ENCODE assay signal across 8 cellular contexts in the genomic region with DNA sequence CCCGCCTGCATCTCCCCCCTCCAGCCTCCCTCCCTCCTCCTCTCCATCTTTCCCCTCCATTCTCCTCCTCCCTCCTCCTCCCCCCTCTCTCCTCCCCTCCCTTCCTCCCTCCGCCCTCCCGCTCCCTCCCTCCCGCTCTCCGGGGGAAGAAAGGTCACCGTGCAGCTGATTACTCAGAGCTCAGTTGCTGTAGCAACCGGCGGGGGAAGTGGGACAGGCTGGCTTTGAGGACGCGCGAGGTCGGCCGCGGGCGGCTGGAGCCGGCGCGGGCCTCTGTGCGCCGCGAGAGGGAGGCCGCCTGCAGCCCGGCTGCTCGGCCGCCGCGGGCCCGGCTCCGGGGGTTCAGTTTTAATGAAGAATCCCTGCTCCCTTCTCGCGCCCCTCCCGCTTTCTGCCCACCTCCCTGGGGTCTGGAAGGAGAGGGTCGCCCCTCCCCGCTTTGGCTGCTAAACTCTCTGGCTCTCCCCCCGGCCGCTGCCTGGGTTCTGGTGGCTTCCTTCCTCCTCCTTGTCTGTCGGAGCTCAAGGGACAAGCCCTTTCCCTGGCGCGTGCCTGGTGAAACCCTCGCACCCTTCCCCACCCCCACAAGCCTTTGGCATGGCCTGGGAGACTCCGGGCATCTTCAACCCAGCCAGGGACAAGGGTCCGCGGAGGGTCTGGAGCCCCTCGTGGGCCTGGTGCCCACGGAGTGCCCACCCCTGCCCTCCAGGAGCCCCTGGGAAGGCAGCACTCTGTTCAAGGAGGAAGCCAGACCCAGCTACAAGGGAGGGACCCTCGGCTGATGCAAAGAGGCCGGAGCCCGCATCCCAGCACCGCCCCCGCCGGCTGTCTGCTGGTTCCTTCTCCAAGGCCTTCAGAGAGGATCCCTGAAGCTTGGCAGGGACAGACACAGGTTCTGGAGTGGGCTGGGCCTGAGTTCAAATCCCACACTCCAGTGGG.
DNase-seq lines count a peak whose midpoint lies in the region; ATAC-seq and TF ChIP-seq lines count a peak whose summit lies in the region.

No MANE protein-coding gene starts in this region.

- CTCF ChIA-PET in CD8-positive, alpha-beta memory T cell (lab: Charles Lee), result interaction anchor here (0.9 to 2.7 kb wide), 13 partner anchors 22 to 318 kb away, joined by 3 to 11 read pairs (median 6); no protein-coding TSS in a partner anchor

- no peaks in the 10 kb centered on the region for H3K27me3 Mint-ChIP-seq in CD8-positive, alpha-beta memory T cell
- no peaks in the 10 kb centered on the region for H3K27me3 Mint-ChIP-seq in natural killer cell treated with Interleukin-12 subunit alpha and Interleukin-12 subunit beta and Interleukin-15 and Interleukin-18, amount 100 ng/mL, for 72 hours
- H3K27me3 Mint-ChIP-seq in stimulated activated naive B cell treated with anti-CD40 and anti-IgM and Interleukin-4, amounts not matched to agents 10 μg/mL and 1 μg/mL and 100 μg/mL, for 72 hours, result peaks cover 6 to 7% of the 10 kb centered on the region in 2 donors

- peak overlapping the region; percentile 64 for H3K4me3 ChIP-seq in CD8-positive, alpha-beta memory T cell (ENCODE audit: low read length)
- H3K4me3 ChIP-seq in RWPE2 (ENCODE audit: severe bottlenecking) (peak overlapping the region; percentile 32), fibroblast of the aortic adventitia (ENCODE audit: low read depth, low read length) (peak overlapping the region; percentile 60)

- H3K27me3 ChIP-seq in CD8-positive, alpha-beta memory T cell (ENCODE audit: insufficient read depth, low read length, poor library complexity, severe bottlenecking), result no peaks in the 10 kb centered on the region
- no peaks in the 10 kb centered on the region for H3K27me3 ChIP-seq in RWPE2 (ENCODE audit: insufficient read depth, poor library complexity, severe bottlenecking)

- TF ChIP-seq CTCF in RWPE2 (IDR thresholded peaks at IDR 0.05; ENCODE audit: poor library complexity, severe bottlenecking) (no peak), fibroblast of the aortic adventitia (IDR thresholded peaks at IDR 0.05; ENCODE audit: insufficient read depth, low read length) (peak; percentile 17)

- no peaks in the 10 kb centered on the region for H3K36me3 Mint-ChIP-seq in CD8-positive, alpha-beta memory T cell
- H3K36me3 Mint-ChIP-seq in natural killer cell treated with Interleukin-12 subunit alpha and Interleukin-12 subunit beta and Interleukin-15 and Interleukin-18, amount 100 ng/mL, for 72 hours, result no peaks in the 10 kb centered on the region
- no peaks in the 10 kb centered on the region for H3K36me3 Mint-ChIP-seq in stimulated activated naive B cell treated with anti-CD40 and anti-IgM and Interleukin-4, amounts not matched to agents 10 μg/mL and 1 μg/mL and 100 μg/mL, for 72 hours

- no peaks in the 10 kb centered on the region for H3K9me3 Mint-ChIP-seq in CD8-positive, alpha-beta memory T cell
- H3K9me3 Mint-ChIP-seq in natural killer cell treated with Interleukin-12 subunit alpha and Interleukin-12 subunit beta and Interleukin-15 and Interleukin-18, amount 100 ng/mL, for 72 hours, result no peaks in the 10 kb centered on the region
- peaks cover 4 to 12% of the 10 kb centered on the region in 2 donors for H3K9me3 Mint-ChIP-seq in stimulated activated naive B cell treated with anti-CD40 and anti-IgM and Interleukin-4, amounts not matched to agents 10 μg/mL and 1 μg/mL and 100 μg/mL, for 72 hours

- DNase-seq in CD8-positive, alpha-beta memory T cell, result peak; percentile 66 to 95 (median 83)
- DNase-seq in LHCN-M2 (ENCODE audit: low read depth) (peak; percentile 98), RWPE2 (ENCODE audit: low spot score) (peak; percentile 86), fibroblast of the aortic adventitia (ENCODE audit: low read depth) (peak; percentile 98)
- DNase-seq in activated effector memory CD4-positive, alpha-beta T cell treated with anti-CD3 and anti-CD28 coated beads, Interleukin-2, amount 50 U/mL, for 16 hours, result peak; percentile 94
- DNase-seq in natural killer cell treated with Interleukin-12 subunit alpha and Interleukin-12 subunit beta and Interleukin-15 and Interleukin-18, amount 100 ng/mL, for 72 hours (ENCODE audit: low spot score), result peak; percentile 89
- peak; percentile 84 for DNase-seq in stimulated activated naive B cell treated with anti-CD40 and anti-IgM and Interleukin-4, amounts not matched to agents 10 μg/mL and 1 μg/mL and 100 μg/mL, for 72 hours

- peak overlapping the region; percentile 67 to 88 (median 76) for H3K4me3 Mint-ChIP-seq in CD8-positive, alpha-beta memory T cell
- H3K4me3 Mint-ChIP-seq in natural killer cell treated with Interleukin-12 subunit alpha and Interleukin-12 subunit beta and Interleukin-15 and Interleukin-18, amount 100 ng/mL, for 72 hours, result peak overlapping the region; percentile 74
- H3K4me3 Mint-ChIP-seq in stimulated activated naive B cell treated with anti-CD40 and anti-IgM and Interleukin-4, amounts not matched to agents 10 μg/mL and 1 μg/mL and 100 μg/mL, for 72 hours, result peak overlapping the region; percentile 79 to 92

- ATAC-seq in GM21515 (IDR thresholded peaks at IDR 0.05; ENCODE audit: unreplicated experiment) (peak; percentile 41), RWPE2 (ENCODE audit: low read depth) (peak; percentile 94)
- ATAC-seq in natural killer cell treated with Interleukin-12 subunit alpha and Interleukin-12 subunit beta and Interleukin-15 and Interleukin-18, amount 100 ng/mL, for 72 hours, result peak; percentile 90 to 93
- peak; percentile 88 to 89 for ATAC-seq in stimulated activated naive B cell treated with anti-CD40 and anti-IgM and Interleukin-4, amounts not matched to agents 10 μg/mL and 1 μg/mL and 100 μg/mL, for 72 hours (replicated peaks)

- no peaks in the 10 kb centered on the region for H3K9me3 ChIP-seq in CD8-positive, alpha-beta memory T cell (ENCODE audit: low read length)
- no peaks in the 10 kb centered on the region for H3K9me3 ChIP-seq in RWPE2 (ENCODE audit: severe bottlenecking)

- POLR2A ChIA-PET in CD8-positive, alpha-beta memory T cell (lab: Charles Lee), result interaction anchor here (1.2 to 3.3 kb wide), 5 partner anchors 23 to 321 kb away, joined by 3 to 22 read pairs (median 5); no protein-coding TSS in a partner anchor

- peak overlapping the region; percentile 94 for H3K27ac ChIP-seq in CD8-positive, alpha-beta memory T cell (ENCODE audit: low read depth, low read length)
- peak overlapping the region; percentile 52 for H3K27ac ChIP-seq in RWPE2 (ENCODE audit: poor library complexity, severe bottlenecking)

- H3K4me1 ChIP-seq in CD8-positive, alpha-beta memory T cell (ENCODE audit: insufficient read depth, low read length), result peaks cover 45% of the 10 kb centered on the region
- H3K4me1 ChIP-seq in RWPE2 (ENCODE audit: insufficient read depth, poor library complexity, severe bottlenecking), result peaks cover 13% of the 10 kb centered on the region

- H3K27ac Mint-ChIP-seq in CD8-positive, alpha-beta memory T cell, result peak overlapping the region; percentile 93 to 98 (median 96)
- H3K27ac Mint-ChIP-seq in natural killer cell treated with Interleukin-12 subunit alpha and Interleukin-12 subunit beta and Interleukin-15 and Interleukin-18, amount 100 ng/mL, for 72 hours, result peak overlapping the region; percentile 51 to 59
- H3K27ac Mint-ChIP-seq in stimulated activated naive B cell treated with anti-CD40 and anti-IgM and Interleukin-4, amounts not matched to agents 10 μg/mL and 1 μg/mL and 100 μg/mL, for 72 hours, result peak overlapping the region; percentile 89

- H3K4me1 Mint-ChIP-seq in CD8-positive, alpha-beta memory T cell, result peaks cover 35 to 63% (median 43%) of the 10 kb centered on the region in 3 donors
- peaks cover 26 to 33% of the 10 kb centered on the region in 2 donors for H3K4me1 Mint-ChIP-seq in natural killer cell treated with Interleukin-12 subunit alpha and Interleukin-12 subunit beta and Interleukin-15 and Interleukin-18, amount 100 ng/mL, for 72 hours (ENCODE audit: low read depth in 2 of 2)
- H3K4me1 Mint-ChIP-seq in stimulated activated naive B cell treated with anti-CD40 and anti-IgM and Interleukin-4, amounts not matched to agents 10 μg/mL and 1 μg/mL and 100 μg/mL, for 72 hours, result peaks cover 10 to 27% of the 10 kb centered on the region in 2 donors

- H3K36me3 ChIP-seq in CD8-positive, alpha-beta memory T cell (ENCODE audit: insufficient read depth, low read length), result no peaks in the 10 kb centered on the region
- no peaks in the 10 kb centered on the region for H3K36me3 ChIP-seq in RWPE2 (ENCODE audit: low read depth)

Comparison
In these comparisons a context has a peak if more than half of its experiments do, and no peak if none do; other contexts are left out.
1. Peak in every context shown above with its lines: DNase-seq, ATAC-seq, H3K4me3 ChIP-seq and H3K27ac ChIP-seq.
2. ATAC-seq: peak in every context shown above with its lines; median percentile 94 in RWPE2; 92 in natural killer cell treated with Interleukin-12 subunit alpha and Interleukin-12 subunit beta and Interleukin-15 and Interleukin-18, amount 100 ng/mL, for 72 hours; 88 in stimulated activated naive B cell treated with anti-CD40 and anti-IgM and Interleukin-4, amounts not matched to agents 10 μg/mL and 1 μg/mL and 100 μg/mL, for 72 hours; 41 in GM21515.